ENCODE assay signal across 28 cellular contexts in the genomic region with DNA sequence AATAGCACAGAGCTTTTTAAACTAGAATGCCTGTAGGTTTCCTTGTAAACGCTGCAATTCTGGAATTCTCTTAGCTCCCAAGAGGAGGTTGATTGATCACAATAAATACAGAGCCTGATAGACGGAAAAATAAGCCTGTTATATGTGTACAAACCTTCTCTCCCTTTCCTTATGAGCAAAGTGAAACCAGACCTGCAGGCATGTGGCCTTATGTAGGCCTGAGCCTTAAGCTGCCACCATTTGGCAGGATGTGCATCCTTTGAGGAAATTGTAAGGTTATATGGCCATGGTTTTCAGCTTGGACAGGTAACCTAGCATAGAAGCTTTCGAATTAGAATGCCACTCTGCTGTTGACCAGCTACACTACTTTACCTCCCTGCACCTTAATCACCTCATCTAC. TPM values are rescaled to one million over a fixed set of nuclear protein-coding genes. Genes with fewer than 3 reads are reported as not detected.
"Had no signal": no experiment of that assay in that cellular context is flagged by ENCODE, and none has a peak within 500 bp of the region (broad histone marks: within the 10 kb centered on the region; RNA-seq: fewer than 3 reads in every experiment).

No MANE protein-coding gene starts in this region.

- H3K36me3 ChIP-seq: left lung, upper lobe of right lung had no signal

- H3K27ac ChIP-seq: upper lobe of right lung had no signal

- ATAC-seq: activated T-cell treated with anti-CD3 and anti-CD28 coated beads, Interleukin-2, amount 50 U/mL, for 4 hours; WTC11 had no signal

- H3K27me3 ChIP-seq: left lung, upper lobe of right lung had no signal

- DNase-seq: activated CD4-positive, alpha-beta T cell treated with anti-CD3 and anti-CD28 coated beads, Interleukin-2, amount 50 U/mL, for 4 hours; activated CD8-positive, alpha-beta memory T cell treated with anti-CD3 and anti-CD28 coated beads for 24 hours; activated CD8-positive, alpha-beta memory T cell treated with anti-CD3 and anti-CD28 coated beads, Interleukin-2, amount 50 U/mL, for 48 hours; activated effector memory CD4-positive, alpha-beta T cell treated with Interleukin-2 at 50 U/mL for 16 hours; activated naive CD4-positive, alpha-beta T cell treated with anti-CD3 and anti-CD28 coated beads for 36 hours; activated naive CD8-positive, alpha-beta T cell treated with anti-CD3 and anti-CD28 coated beads, Interleukin-2, amount 10 ng/mL, durations not matched to agents 7 days and 5 days; activated T-cell treated with anti-CD3 and anti-CD28 coated beads, Interleukin-2, amount 50 U/mL, for 4 hours; amniotic stem cell; cerebellar nuclear complex; cortex of kidney; foreskin fibroblast; left lung; naive B cell; occipital lobe; retina; stimulated activated CD4-positive, alpha-beta T cell treated with anti-CD3 and anti-CD28 coated beads, Interleukin-4, amount 100 ng/mL, for 24 hours; stimulated activated naive CD4-positive, alpha-beta T cell treated with Interleukin-2 at 50 U/mL for 16 hours; T-helper 9 cell; upper lobe of right lung had no signal

- H3K9me3 ChIP-seq: left lung, upper lobe of right lung had no signal

- H3K4me3 ChIP-seq: left lung, upper lobe of right lung had no signal

RNA-seq across cellular contexts. Expression of gene PRKACG, which starts 49.1 kb away (rescaled TPM):
- total RNA-seq: activated naive CD4-positive, alpha-beta T cell treated with anti-CD3 and anti-CD28 coated beads for 36 hours; activated naive CD8-positive, alpha-beta T cell treated with anti-CD3 and anti-CD28 coated beads, Interleukin-2, amount 10 ng/mL, durations not matched to agents 7 days and 5 days; activated T-cell treated with anti-CD3 and anti-CD28 coated beads, Interleukin-2, amount 50 U/mL, for 4 hours; epithelial cell of proximal tubule; fibroblast of lung; glomerular endothelial cell; kidney epithelial cell; left lung; mononuclear cell; neural crest cell; occipital lobe; posterior vena cava; T-helper 1 cell treated with Interleukin-12 subunit alpha and Interleukin-12 subunit beta and Interleukin-4 antibody, amounts not matched to agents 30 ng/mL and 1 ng/mL, for 36 hours; upper lobe of right lung; WTC11 had no signal
